Comparison of ENCODE assay signal across 22 cellular contexts in genomic region chr16:64742560-64742959, GRCh38.
"Had no signal": no experiment of that assay in that cellular context is flagged by ENCODE, and none has a peak within 500 bp of the region (broad histone marks: within the 10 kb centered on the region; RNA-seq: fewer than 3 reads in every experiment).

No MANE protein-coding gene starts in this region.

- H3K27me3 ChIP-seq: dorsolateral prefrontal cortex, esophagus muscularis mucosa, foreskin keratinocyte, gastrocnemius medialis, heart right ventricle, left lung had no signal

- ATAC-seq: foreskin keratinocyte; gastrocnemius medialis; heart right ventricle; left cardiac atrium; left lung; left ventricle myocardium superior; lower lobe of right lung; naive thymus-derived CD4-positive, alpha-beta T cell had no signal

- H3K9me3 ChIP-seq: esophagus muscularis mucosa, gastrocnemius medialis, left lung, lower lobe of right lung had no signal

- H3K36me3 ChIP-seq: esophagus muscularis mucosa, gastrocnemius medialis, heart right ventricle, left lung, lower lobe of right lung had no signal

- H3K27ac ChIP-seq: coronary artery, dorsolateral prefrontal cortex, esophagus muscularis mucosa, foreskin keratinocyte, gastrocnemius medialis, heart right ventricle, left lung, lower lobe of right lung had no signal

- H3K4me3 ChIP-seq: coronary artery, dorsolateral prefrontal cortex, esophagus muscularis mucosa, gastrocnemius medialis, heart right ventricle, left lung, lower lobe of right lung had no signal

- DNase-seq: dermis blood vessel endothelial cell; dorsolateral prefrontal cortex; effector CD4-positive, alpha-beta T cell; effector memory CD4-positive, alpha-beta T cell; foreskin keratinocyte; gastrocnemius medialis; glutamatergic neuron; head of caudate nucleus; heart right ventricle; hippocampal formation; left cardiac atrium; left lung; left ventricle myocardium superior; lower lobe of right lung; mesenchymal stem cell; naive thymus-derived CD4-positive, alpha-beta T cell had no signal

- FAIRE-seq: colon, endothelial cell of umbilical vein, islet of Langerhans, keratinocyte had no signal

- H3K4me1 ChIP-seq: foreskin keratinocyte, gastrocnemius medialis, heart right ventricle, left lung, lower lobe of right lung had no signal
